ENCODE assay signal across 1 cellular context in the genomic region with DNA sequence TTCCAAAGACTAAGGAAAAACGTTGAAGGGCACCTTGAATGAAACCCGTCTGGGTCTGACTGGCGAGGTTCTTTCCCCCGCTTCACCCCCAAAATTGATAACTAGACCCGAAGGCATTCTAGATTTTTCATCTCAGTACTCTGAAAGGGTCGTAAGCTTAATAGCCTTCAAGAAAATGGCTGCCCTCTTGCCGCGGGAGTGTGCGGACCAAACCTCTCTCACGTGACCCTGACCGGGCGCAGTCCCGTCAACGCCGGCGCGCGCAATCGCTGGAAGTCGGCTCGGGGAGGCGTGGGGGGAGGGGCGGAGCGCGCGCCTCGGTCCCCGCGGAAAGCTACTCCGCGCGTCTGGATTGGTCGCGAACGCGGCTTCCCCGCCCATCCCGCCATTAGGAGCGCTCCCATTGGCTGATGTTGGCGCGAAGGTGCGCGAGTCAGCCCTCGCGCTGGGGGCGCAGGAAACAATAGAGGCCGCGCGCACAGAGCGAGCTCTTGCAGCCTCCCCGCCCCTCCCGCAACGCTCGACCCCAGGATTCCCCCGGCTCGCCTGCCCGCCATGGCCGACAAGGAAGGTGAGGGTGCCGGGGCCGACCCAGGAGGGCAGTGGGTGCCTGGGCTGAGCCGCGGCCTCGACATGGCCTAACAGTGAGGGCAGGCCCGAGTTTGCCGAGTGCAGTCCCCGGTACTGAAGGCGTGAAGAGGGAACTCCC.
TF ChIP-seq lines count a peak whose summit lies in the region.

A gene (plus strand): TSS at position 457 of the 709 bp plus-strand sequence. CDS start 99 bp downstream, at position 556.

TF ChIP-seq in HCT116, 20 proteins besides CTCF, POLR2A, EP300 and RAD21 (continued from another document):
- TF ChIP-seq TCF7L2 (IDR thresholded peaks at IDR 0.05; ENCODE audit: borderline replicate concordance, extremely low read depth, insufficient read depth, insufficient read length) (no peak), SRF (IDR thresholded peaks at IDR 0.05; ENCODE audit: low read depth) (no peak), YY1 (IDR thresholded peaks at IDR 0.05; ENCODE audit: extremely low read depth, insufficient replicate concordance, low read depth, low read length) (peak; percentile 93), CBX3 (IDR thresholded peaks at IDR 0.05; ENCODE audit: low read depth) (no peak; the same call in 1 of the 2 replicates), SP1 (IDR thresholded peaks at IDR 0.05; ENCODE audit: low read depth) (peak; percentile 84), ZFX (IDR thresholded peaks at IDR 0.05) (peak; percentile 99), EGR1 (IDR thresholded peaks at IDR 0.05; ENCODE audit: low read depth) (peak; percentile 28), EZH2 (IDR thresholded peaks at IDR 0.05) (no peak)
- TF ChIP-seq, protein P1, sequence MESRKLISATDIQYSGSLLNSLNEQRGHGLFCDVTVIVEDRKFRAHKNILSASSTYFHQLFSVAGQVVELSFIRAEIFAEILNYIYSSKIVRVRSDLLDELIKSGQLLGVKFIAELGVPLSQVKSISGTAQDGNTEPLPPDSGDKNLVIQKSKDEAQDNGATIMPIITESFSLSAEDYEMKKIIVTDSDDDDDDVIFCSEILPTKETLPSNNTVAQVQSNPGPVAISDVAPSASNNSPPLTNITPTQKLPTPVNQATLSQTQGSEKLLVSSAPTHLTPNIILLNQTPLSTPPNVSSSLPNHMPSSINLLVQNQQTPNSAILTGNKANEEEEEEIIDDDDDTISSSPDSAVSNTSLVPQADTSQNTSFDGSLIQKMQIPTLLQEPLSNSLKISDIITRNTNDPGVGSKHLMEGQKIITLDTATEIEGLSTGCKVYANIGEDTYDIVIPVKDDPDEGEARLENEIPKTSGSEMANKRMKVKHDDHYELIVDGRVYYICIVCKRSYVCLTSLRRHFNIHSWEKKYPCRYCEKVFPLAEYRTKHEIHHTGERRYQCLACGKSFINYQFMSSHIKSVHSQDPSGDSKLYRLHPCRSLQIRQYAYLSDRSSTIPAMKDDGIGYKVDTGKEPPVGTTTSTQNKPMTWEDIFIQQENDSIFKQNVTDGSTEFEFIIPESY (IDR thresholded peaks at IDR 0.05; ENCODE audit: extremely low read depth, insufficient replicate concordance, low read length): peak; percentile 73
- TF ChIP-seq, protein P2, sequence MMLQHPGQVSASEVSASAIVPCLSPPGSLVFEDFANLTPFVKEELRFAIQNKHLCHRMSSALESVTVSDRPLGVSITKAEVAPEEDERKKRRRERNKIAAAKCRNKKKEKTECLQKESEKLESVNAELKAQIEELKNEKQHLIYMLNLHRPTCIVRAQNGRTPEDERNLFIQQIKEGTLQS (IDR thresholded peaks at IDR 0.05): no peak
